ENCODE assay signal across 1 cellular context in the genomic region with DNA sequence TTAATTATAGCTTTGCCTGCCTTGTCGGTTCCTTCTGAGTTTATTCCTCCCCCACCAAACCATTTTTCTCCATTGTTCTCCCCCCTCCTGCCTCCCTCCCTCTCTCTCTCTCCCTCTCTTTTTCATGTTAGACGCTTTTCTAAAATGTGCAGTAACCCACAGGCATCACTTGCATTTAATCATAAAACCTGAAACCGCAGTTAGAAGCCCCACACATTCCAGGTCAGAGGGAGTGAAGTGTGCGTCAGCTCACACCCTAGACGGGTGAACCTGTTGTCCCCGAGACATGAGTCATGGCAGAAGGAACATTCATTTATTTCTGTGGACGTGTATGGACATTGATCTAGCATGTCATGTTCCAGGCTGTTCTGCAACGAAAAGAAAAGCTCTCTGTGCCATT.
TF ChIP-seq lines count a peak whose summit lies in the region.

No MANE protein-coding gene starts in this region.

TF ChIP-seq in HCT116, 20 proteins besides CTCF, POLR2A, EP300 and RAD21 (continued from another document):
- TF ChIP-seq, protein P1, sequence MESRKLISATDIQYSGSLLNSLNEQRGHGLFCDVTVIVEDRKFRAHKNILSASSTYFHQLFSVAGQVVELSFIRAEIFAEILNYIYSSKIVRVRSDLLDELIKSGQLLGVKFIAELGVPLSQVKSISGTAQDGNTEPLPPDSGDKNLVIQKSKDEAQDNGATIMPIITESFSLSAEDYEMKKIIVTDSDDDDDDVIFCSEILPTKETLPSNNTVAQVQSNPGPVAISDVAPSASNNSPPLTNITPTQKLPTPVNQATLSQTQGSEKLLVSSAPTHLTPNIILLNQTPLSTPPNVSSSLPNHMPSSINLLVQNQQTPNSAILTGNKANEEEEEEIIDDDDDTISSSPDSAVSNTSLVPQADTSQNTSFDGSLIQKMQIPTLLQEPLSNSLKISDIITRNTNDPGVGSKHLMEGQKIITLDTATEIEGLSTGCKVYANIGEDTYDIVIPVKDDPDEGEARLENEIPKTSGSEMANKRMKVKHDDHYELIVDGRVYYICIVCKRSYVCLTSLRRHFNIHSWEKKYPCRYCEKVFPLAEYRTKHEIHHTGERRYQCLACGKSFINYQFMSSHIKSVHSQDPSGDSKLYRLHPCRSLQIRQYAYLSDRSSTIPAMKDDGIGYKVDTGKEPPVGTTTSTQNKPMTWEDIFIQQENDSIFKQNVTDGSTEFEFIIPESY (IDR thresholded peaks at IDR 0.05; ENCODE audit: extremely low read depth, insufficient replicate concordance, low read length), result no peak
- TF ChIP-seq TCF7L2 (IDR thresholded peaks at IDR 0.05; ENCODE audit: borderline replicate concordance, extremely low read depth, insufficient read depth, insufficient read length) (no peak), YY1 (IDR thresholded peaks at IDR 0.05; ENCODE audit: extremely low read depth, insufficient replicate concordance, low read depth, low read length) (no peak), CEBPB (IDR thresholded peaks at IDR 0.05; ENCODE audit: low read depth) (no peak), EZH2phosphoT487 (IDR thresholded peaks at IDR 0.05; ENCODE audit: borderline replicate concordance) (no peak), ZFX (IDR thresholded peaks at IDR 0.05) (no peak), SRF (IDR thresholded peaks at IDR 0.05; ENCODE audit: low read depth) (0 out of 2 replicates have a peak, but pooled peaks have one; percentile 23), EGR1 (IDR thresholded peaks at IDR 0.05; ENCODE audit: low read depth) (no peak), POLR2AphosphoS5 (IDR thresholded peaks at IDR 0.05; ENCODE audit: low read depth, low read length) (no peak), SIN3A (IDR thresholded peaks at IDR 0.05; ENCODE audit: low read depth) (peak; percentile 23; the same call in 1 of the 2 replicates), EZH2 (IDR thresholded peaks at IDR 0.05) (no peak), CBX3 (IDR thresholded peaks at IDR 0.05; ENCODE audit: low read depth) (peak; percentile 61; the same call in 1 of the 2 replicates)
- TF ChIP-seq, protein P2, sequence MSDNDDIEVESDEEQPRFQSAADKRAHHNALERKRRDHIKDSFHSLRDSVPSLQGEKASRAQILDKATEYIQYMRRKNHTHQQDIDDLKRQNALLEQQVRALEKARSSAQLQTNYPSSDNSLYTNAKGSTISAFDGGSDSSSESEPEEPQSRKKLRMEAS (IDR thresholded peaks at IDR 0.05), result no peak; the same call in 1 of the 2 replicates
- TF ChIP-seq, protein P3, sequence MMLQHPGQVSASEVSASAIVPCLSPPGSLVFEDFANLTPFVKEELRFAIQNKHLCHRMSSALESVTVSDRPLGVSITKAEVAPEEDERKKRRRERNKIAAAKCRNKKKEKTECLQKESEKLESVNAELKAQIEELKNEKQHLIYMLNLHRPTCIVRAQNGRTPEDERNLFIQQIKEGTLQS (IDR thresholded peaks at IDR 0.05), result no peak
